Comparison of ENCODE assay signal across 9 cellular contexts in genomic region chr4:128854433-128854832, GRCh38. TPM values are rescaled to one million over a fixed set of nuclear protein-coding genes. Genes with fewer than 3 reads are reported as not detected.
A peak's percentile ranks its signal among the peaks of the same experiment; 100 is the strongest.
DNase-seq lines count a peak whose midpoint lies in the region; ATAC-seq and TF ChIP-seq lines count a peak whose summit lies in the region.
"Had no signal": no experiment of that assay in that cellular context is flagged by ENCODE, and none has a peak within 500 bp of the region (broad histone marks: within the 10 kb centered on the region; RNA-seq: fewer than 3 reads in every experiment).

No MANE protein-coding gene starts in this region.

- H3K9me3 Mint-ChIP-seq in activated naive CD4-positive, alpha-beta T cell treated with anti-CD3 and anti-CD28 coated beads, Interleukin-2, amount 50 U/mL, for 24 hours, result no peaks in the 10 kb centered on the region

- no peak for DNase-seq in activated naive CD4-positive, alpha-beta T cell (lab: John Stamatoyannopoulos, UW)
- peak; percentile 66 for DNase-seq in amniotic epithelial cell (ENCODE audit: low read depth)
- no peak for DNase-seq in upper lobe of right lung
- no peak for DNase-seq in DMS114 treated with DMSO at 0.1 percent for 48 hours (lab: John Stamatoyannopoulos, UW; ENCODE audit: unreplicated experiment)
- no peak for DNase-seq in UCSD-AML1 (lab: John Stamatoyannopoulos, UW; ENCODE audit: unreplicated experiment)
- DNase-seq in NCI-H69 (lab: John Stamatoyannopoulos, UW), result no peak
- DNase-seq: mammary epithelial cell had no signal

- H3K4me1 ChIP-seq in upper lobe of right lung, result peaks cover 5% of the 10 kb centered on the region

- peak; percentile 76 for ATAC-seq in HG03139 (IDR thresholded peaks at IDR 0.05; ENCODE audit: unreplicated experiment)
- peak; percentile 37 for ATAC-seq in upper lobe of right lung

- peak overlapping the region; percentile 62 for H3K4me3 Mint-ChIP-seq in activated naive CD4-positive, alpha-beta T cell treated with anti-CD3 and anti-CD28 coated beads, Interleukin-2, amount 50 U/mL, for 24 hours

- intact Hi-C loops in upper lobe of right lung (cut with DNase I), result no loop called here

- H3K27ac Mint-ChIP-seq in activated naive CD4-positive, alpha-beta T cell treated with anti-CD3 and anti-CD28 coated beads, Interleukin-2, amount 50 U/mL, for 24 hours, result peak overlapping the region; percentile 87

- H3K4me3 ChIP-seq in upper lobe of right lung, result no peak overlapping the region

- no peaks in the 10 kb centered on the region for H3K9me3 ChIP-seq in upper lobe of right lung

- no peak overlapping the region for H3K27ac ChIP-seq in upper lobe of right lung

- H3K36me3 Mint-ChIP-seq in activated naive CD4-positive, alpha-beta T cell treated with anti-CD3 and anti-CD28 coated beads, Interleukin-2, amount 50 U/mL, for 24 hours, result peaks cover 18% of the 10 kb centered on the region

- TF ChIP-seq CTCF in upper lobe of right lung (IDR thresholded peaks at IDR 0.05), result no peak

- H3K27me3 ChIP-seq in upper lobe of right lung, result no peaks in the 10 kb centered on the region

- H3K27me3 Mint-ChIP-seq in activated naive CD4-positive, alpha-beta T cell treated with anti-CD3 and anti-CD28 coated beads, Interleukin-2, amount 50 U/mL, for 24 hours, result no peaks in the 10 kb centered on the region

- peaks cover 32% of the 10 kb centered on the region for H3K4me1 Mint-ChIP-seq in activated naive CD4-positive, alpha-beta T cell treated with anti-CD3 and anti-CD28 coated beads, Interleukin-2, amount 50 U/mL, for 24 hours

- peaks cover 86% of the 10 kb centered on the region for H3K36me3 ChIP-seq in upper lobe of right lung

RNA-seq across cellular contexts. Expression of gene JADE1, which starts 44.9 kb away (rescaled TPM):
- total RNA-seq in upper lobe of right lung, result 41.7 TPM
